ENCODE assay signal across 9 cellular contexts in the genomic region with DNA sequence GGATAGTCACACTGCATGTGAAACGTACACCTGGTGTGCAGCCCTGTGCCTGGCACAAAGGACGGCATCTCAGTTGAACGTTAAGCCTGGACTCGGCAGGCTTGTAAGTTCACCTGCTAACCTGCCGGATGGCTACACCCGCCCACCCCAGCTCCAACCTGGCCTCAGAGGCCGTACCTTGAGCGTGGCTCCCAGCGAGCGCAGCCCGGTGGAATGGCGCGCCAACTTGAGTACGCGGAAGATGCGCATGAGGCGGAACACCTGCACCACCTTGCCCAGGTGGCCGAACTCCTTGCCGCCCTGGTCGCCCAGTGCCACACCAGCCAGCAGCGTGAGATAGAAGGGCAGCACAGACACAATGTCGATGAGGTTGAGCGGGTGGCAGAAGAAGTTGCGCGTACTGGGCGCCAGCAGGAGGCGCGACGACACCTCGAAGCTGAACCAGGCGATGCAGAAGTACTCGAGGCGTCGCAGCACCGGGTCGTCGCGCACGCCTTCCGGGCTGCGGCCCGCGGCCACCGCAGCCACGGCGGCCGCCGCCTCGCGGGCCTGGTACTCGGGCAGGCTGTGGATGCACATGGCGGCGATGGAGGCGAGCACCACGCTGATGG. TPM values are rescaled to one million over a fixed set of nuclear protein-coding genes. Genes with fewer than 3 reads are reported as not detected.
A peak's percentile ranks its signal among the peaks of the same experiment; 100 is the strongest.
DNase-seq lines count a peak whose midpoint lies in the region; ATAC-seq and TF ChIP-seq lines count a peak whose summit lies in the region.
"Had no signal": no experiment of that assay in that cellular context is flagged by ENCODE, and none has a peak within 500 bp of the region (broad histone marks: within the 10 kb centered on the region; RNA-seq: fewer than 3 reads in every experiment).

No MANE protein-coding gene starts in this region.

- H3K9ac ChIP-seq in neural progenitor cell: no peak overlapping the region

- no peak for DNase-seq in RWPE2 (ENCODE audit: low spot score)
- DNase-seq in central memory CD4-positive, alpha-beta T cell: peak; percentile 27
- DNase-seq in naive B cell: peak; percentile 40
- no peak for DNase-seq in cortex of kidney (lab: John Stamatoyannopoulos, UW)
- DNase-seq in NCI-H748 treated with DMSO at 0.1 percent for 48 hours (lab: John Stamatoyannopoulos, UW): no peak
- DNase-seq in NCI-H2227 treated with DMSO at 0.1 percent for 48 hours (lab: John Stamatoyannopoulos, UW): no peak
- DNase-seq in neural progenitor cell (ENCODE audit: low spot score): no peak

- no peaks in the 10 kb centered on the region for H3K4me1 ChIP-seq in ACC112 (ENCODE audit: control insufficient read depth, insufficient read depth, low read length, unreplicated experiment)
- H3K4me1 ChIP-seq in RWPE2 (ENCODE audit: insufficient read depth, poor library complexity, severe bottlenecking): no peaks in the 10 kb centered on the region
- no peaks in the 10 kb centered on the region for H3K4me1 ChIP-seq in neural progenitor cell

- H3K4me3 Mint-ChIP-seq in naive B cell: peak overlapping the region in 7 of 8 donors; percentile 51 to 89 (median 84)
- no peak overlapping the region for H3K4me3 Mint-ChIP-seq in neural progenitor cell

- H3K9me3 ChIP-seq in RWPE2 (ENCODE audit: severe bottlenecking) (no peaks in the 10 kb centered on the region), neural progenitor cell (ENCODE audit: low read depth) (no peaks in the 10 kb centered on the region)

- H3K36me3 Mint-ChIP-seq in naive B cell (no peaks in the 10 kb centered on the region), neural progenitor cell (no peaks in the 10 kb centered on the region)

- H3K9me3 Mint-ChIP-seq in naive B cell: no peaks in the 10 kb centered on the region
- no peaks in the 10 kb centered on the region for H3K9me3 Mint-ChIP-seq in neural progenitor cell

- TF ChIP-seq CTCF in RWPE2 (IDR thresholded peaks at IDR 0.05; ENCODE audit: poor library complexity, severe bottlenecking) (peak; percentile 74), neural progenitor cell (IDR thresholded peaks at IDR 0.05) (no peak)

- peak overlapping the region; percentile 70 for H3K4me3 ChIP-seq in ACC112 (ENCODE audit: low read depth, low read length)
- no peak overlapping the region for H3K4me3 ChIP-seq in RWPE2 (ENCODE audit: severe bottlenecking)
- H3K4me3 ChIP-seq in neural progenitor cell: no peak overlapping the region

- H3K27me3 Mint-ChIP-seq in naive B cell (peaks cover 41 to 47% (median 44%) of the 10 kb centered on the region in 3 donors), neural progenitor cell (ENCODE audit: insufficient read depth, low read depth) (peaks cover 20% of the 10 kb centered on the region)

- no peaks in the 10 kb centered on the region for H3K79me2 ChIP-seq in ACC112 (ENCODE audit: control insufficient read depth, insufficient read depth, low read length, unreplicated experiment)
- H3K79me2 ChIP-seq in neural progenitor cell (ENCODE audit: low read depth): no peaks in the 10 kb centered on the region

- H3K4me1 Mint-ChIP-seq in naive B cell: peaks cover 13 to 43% (median 26%) of the 10 kb centered on the region in 3 donors
- H3K4me1 Mint-ChIP-seq in neural progenitor cell: peaks cover 4% of the 10 kb centered on the region

- peak overlapping the region in 2 of 6 donors; percentile 54 to 86 for H3K27ac Mint-ChIP-seq in naive B cell
- no peak overlapping the region for H3K27ac Mint-ChIP-seq in neural progenitor cell

- 0 out of 3 replicates have a peak, but pooled peaks have one; percentile 6 for ATAC-seq in RWPE2 (ENCODE audit: low read depth)
- ATAC-seq in naive B cell (ENCODE audit: low read depth in 2 of 2): peak; percentile 73 to 74

- H3K27ac ChIP-seq in ACC112 (ENCODE audit: low read depth, low read length) (no peak overlapping the region), RWPE2 (ENCODE audit: poor library complexity, severe bottlenecking) (no peak overlapping the region), neural progenitor cell (no peak overlapping the region)

- no peak overlapping the region for H3K4me2 ChIP-seq in neural progenitor cell

- H3K36me3 ChIP-seq in ACC112 (ENCODE audit: insufficient read depth, low read length) (no peaks in the 10 kb centered on the region), RWPE2 (ENCODE audit: low read depth) (no peaks in the 10 kb centered on the region), neural progenitor cell (no peaks in the 10 kb centered on the region)

- H3F3A ChIP-seq in neural progenitor cell (ENCODE audit: low read depth): no peaks in the 10 kb centered on the region

- H2AFZ ChIP-seq in ACC112 (ENCODE audit: low read length, unreplicated experiment) (no peak overlapping the region), neural progenitor cell (replicated peaks) (no peak overlapping the region)

- peaks cover 25% of the 10 kb centered on the region for H3K27me3 ChIP-seq in ACC112 (ENCODE audit: insufficient read depth, low read length)
- peaks cover 19% of the 10 kb centered on the region for H3K27me3 ChIP-seq in RWPE2 (ENCODE audit: insufficient read depth, poor library complexity, severe bottlenecking)
- peaks cover 60% of the 10 kb centered on the region for H3K27me3 ChIP-seq in neural progenitor cell

- H4K20me1 ChIP-seq in neural progenitor cell (ENCODE audit: low read depth): no peaks in the 10 kb centered on the region

RNA-seq across cellular contexts. Expression of gene KCNS1, which starts 3.3 kb away (rescaled TPM):
- under 1 TPM in 4 of 6 donors, not detected in 2; 0.06 to 0.26 (median 0.20) TPM for polyA plus RNA-seq in naive B cell (ENCODE audit: low read depth in 6 of 6)
- 0.03 TPM in 1 of 2 replicates, not detected in the other for total RNA-seq in neural progenitor cell (ENCODE audit: low replicate concordance)

RNA-seq across cellular contexts. Expression of gene WFDC5, which starts 17.4 kb away (rescaled TPM):
- not detected for polyA plus RNA-seq in naive B cell (ENCODE audit: low read depth in 6 of 6)
- not detected in 2 replicates for total RNA-seq in neural progenitor cell (ENCODE audit: low replicate concordance)
- total RNA-seq: activated CD8-positive, alpha-beta memory T cell treated with anti-CD3 and anti-CD28 coated beads for 36 hours had no signal

RNA-seq across cellular contexts. Expression of gene WFDC12, which starts 26.7 kb away (rescaled TPM):
- polyA plus RNA-seq in naive B cell (ENCODE audit: low read depth in 6 of 6): not detected
- not detected in 2 replicates for total RNA-seq in neural progenitor cell (ENCODE audit: low replicate concordance)
- total RNA-seq: activated CD8-positive, alpha-beta memory T cell treated with anti-CD3 and anti-CD28 coated beads for 36 hours had no signal

Comparison
In these comparisons a context has a peak if more than half of its experiments do, and no peak if none do; other contexts are left out.
1. DNase-seq: peak in central memory CD4-positive, alpha-beta T cell (single experiment) and naive B cell (single experiment); none in RWPE2 (single experiment), cortex of kidney (single experiment), NCI-H748 treated with DMSO at 0.1 percent for 48 hours (single experiment), NCI-H2227 treated with DMSO at 0.1 percent for 48 hours (single experiment) and neural progenitor cell (single experiment).